In the genomic region with DNA sequence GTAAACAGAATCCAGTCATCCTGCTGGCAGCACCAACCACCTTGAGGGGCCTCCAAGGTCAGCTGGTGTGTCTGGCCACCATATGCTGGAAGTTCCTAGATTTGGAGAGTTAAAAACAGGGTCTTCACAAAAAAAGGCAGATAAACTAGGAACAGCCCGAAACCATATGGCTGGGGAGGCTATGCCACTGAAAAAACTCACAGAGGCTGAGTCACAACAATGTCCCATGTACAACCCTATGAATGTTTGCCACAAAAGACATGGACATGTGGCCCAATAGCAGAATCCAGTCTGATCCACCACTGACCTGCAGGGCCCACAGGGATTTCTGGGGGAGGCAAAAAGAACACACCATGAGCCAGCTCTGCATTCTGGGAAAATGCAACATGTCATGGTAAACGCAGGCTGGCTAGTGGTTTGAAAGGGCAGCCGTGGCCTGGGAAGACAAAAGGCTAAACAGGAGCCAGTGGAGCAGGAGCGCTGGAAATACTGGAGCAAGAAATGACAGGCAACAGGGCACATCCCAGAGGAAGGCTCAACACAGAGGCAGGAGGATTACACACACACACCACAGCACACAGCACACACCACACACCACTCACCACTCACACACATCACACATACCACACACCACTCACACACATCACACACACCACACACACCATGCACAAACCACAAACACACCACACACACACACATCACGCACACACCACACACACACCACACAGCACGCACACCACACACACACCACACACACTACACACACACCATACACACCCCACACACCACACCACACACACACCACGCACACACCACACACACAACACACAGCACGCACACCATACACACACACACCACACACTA, we compare ENCODE assay signal across 2 cellular contexts.
TF ChIP-seq lines count a peak whose summit lies in the region.

No MANE protein-coding gene starts in this region.

TF ChIP-seq in HepG2, 621 proteins besides CTCF, POLR2A, EP300 and RAD21:
- TF ChIP-seq, protein P1, sequence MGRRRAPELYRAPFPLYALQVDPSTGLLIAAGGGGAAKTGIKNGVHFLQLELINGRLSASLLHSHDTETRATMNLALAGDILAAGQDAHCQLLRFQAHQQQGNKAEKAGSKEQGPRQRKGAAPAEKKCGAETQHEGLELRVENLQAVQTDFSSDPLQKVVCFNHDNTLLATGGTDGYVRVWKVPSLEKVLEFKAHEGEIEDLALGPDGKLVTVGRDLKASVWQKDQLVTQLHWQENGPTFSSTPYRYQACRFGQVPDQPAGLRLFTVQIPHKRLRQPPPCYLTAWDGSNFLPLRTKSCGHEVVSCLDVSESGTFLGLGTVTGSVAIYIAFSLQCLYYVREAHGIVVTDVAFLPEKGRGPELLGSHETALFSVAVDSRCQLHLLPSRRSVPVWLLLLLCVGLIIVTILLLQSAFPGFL (CRISPR knock-in tag; IDR thresholded peaks at IDR 0.05) = no peak
- TF ChIP-seq HNRNPL (IDR thresholded peaks at IDR 0.05; ENCODE audit: low read depth, low read length) (peak; percentile 81), ZNF292 (CRISPR knock-in tag; IDR thresholded peaks at IDR 0.05; ENCODE audit: borderline replicate concordance, low read depth) (peak; percentile 47; the same call in 1 of the 2 replicates), GABPA (IDR thresholded peaks at IDR 0.05; ENCODE audit: low read depth, low read length) (peak; percentile 15; the same call in 1 of the 2 replicates), GABPA (CRISPR knock-in tag; IDR thresholded peaks at IDR 0.05; ENCODE audit: low read depth) (no peak)
- TF ChIP-seq, protein P2, sequence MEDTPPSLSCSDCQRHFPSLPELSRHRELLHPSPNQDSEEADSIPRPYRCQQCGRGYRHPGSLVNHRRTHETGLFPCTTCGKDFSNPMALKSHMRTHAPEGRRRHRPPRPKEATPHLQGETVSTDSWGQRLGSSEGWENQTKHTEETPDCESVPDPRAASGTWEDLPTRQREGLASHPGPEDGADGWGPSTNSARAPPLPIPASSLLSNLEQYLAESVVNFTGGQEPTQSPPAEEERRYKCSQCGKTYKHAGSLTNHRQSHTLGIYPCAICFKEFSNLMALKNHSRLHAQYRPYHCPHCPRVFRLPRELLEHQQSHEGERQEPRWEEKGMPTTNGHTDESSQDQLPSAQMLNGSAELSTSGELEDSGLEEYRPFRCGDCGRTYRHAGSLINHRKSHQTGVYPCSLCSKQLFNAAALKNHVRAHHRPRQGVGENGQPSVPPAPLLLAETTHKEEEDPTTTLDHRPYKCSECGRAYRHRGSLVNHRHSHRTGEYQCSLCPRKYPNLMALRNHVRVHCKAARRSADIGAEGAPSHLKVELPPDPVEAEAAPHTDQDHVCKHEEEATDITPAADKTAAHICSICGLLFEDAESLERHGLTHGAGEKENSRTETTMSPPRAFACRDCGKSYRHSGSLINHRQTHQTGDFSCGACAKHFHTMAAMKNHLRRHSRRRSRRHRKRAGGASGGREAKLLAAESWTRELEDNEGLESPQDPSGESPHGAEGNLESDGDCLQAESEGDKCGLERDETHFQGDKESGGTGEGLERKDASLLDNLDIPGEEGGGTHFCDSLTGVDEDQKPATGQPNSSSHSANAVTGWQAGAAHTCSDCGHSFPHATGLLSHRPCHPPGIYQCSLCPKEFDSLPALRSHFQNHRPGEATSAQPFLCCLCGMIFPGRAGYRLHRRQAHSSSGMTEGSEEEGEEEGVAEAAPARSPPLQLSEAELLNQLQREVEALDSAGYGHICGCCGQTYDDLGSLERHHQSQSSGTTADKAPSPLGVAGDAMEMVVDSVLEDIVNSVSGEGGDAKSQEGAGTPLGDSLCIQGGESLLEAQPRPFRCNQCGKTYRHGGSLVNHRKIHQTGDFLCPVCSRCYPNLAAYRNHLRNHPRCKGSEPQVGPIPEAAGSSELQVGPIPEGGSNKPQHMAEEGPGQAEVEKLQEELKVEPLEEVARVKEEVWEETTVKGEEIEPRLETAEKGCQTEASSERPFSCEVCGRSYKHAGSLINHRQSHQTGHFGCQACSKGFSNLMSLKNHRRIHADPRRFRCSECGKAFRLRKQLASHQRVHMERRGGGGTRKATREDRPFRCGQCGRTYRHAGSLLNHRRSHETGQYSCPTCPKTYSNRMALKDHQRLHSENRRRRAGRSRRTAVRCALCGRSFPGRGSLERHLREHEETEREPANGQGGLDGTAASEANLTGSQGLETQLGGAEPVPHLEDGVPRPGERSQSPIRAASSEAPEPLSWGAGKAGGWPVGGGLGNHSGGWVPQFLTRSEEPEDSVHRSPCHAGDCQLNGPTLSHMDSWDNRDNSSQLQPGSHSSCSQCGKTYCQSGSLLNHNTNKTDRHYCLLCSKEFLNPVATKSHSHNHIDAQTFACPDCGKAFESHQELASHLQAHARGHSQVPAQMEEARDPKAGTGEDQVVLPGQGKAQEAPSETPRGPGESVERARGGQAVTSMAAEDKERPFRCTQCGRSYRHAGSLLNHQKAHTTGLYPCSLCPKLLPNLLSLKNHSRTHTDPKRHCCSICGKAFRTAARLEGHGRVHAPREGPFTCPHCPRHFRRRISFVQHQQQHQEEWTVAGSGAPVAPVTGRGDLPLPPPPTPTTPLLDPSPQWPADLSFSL (CRISPR knock-in tag; IDR thresholded peaks at IDR 0.05) = peak; percentile 97

TF ChIP-seq in GM12878, 131 proteins besides CTCF, POLR2A, EP300 and RAD21:
- TF ChIP-seq NR2C2 (IDR thresholded peaks at IDR 0.05; ENCODE audit: borderline replicate concordance, control insufficient read depth, insufficient read length, low read depth) (peak; percentile 59), RUNX3 (IDR thresholded peaks at IDR 0.05; ENCODE audit: low read length) (peak; percentile 11; the same call in 1 of the 2 replicates), BRCA1 (IDR thresholded peaks at IDR 0.05; ENCODE audit: low read depth, low read length) (no peak)
